ENCODE assay signal across 1 cellular context in the genomic region with DNA sequence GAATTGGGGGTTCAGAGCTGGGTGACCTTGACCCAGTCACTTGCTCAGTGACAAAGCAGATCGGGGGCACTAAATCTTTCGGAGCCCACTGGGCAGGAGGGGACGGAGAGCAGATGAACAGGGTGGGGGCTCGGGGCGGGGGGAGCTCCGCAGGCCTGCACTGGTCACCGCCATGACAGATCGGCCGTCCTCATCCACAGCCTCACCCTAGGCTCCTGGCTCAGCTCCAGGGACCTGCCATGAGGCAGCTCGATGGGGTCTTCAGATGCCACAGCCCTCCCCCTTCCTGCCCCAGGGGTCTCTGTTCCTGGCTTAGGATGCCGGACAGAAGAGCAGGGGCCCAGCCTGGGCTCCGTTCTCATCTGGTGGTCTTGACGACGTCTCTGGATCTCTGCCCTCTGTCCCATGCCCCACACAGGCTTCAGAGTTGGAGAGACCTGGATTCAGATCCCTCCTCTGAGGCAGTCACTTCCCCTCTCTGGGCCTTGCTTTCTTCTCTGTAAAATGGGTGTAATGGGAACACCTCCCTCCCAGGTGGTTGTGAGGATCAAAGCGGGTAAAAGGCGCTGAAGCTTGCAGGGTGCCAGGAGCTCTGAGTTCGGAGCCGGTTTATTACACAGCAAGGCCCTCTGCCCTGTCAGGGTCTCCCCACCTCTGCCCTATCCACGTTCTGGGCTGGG.
TF ChIP-seq lines count a peak whose summit lies in the region.

No MANE protein-coding gene starts in this region.

TF ChIP-seq in IMR-90, 13 proteins besides CTCF, POLR2A, EP300 and RAD21 (continued from another document):
- TF ChIP-seq SMC3 (IDR thresholded peaks at IDR 0.05; ENCODE audit: low read depth, low read length) = no peak
- TF ChIP-seq MAFK (IDR thresholded peaks at IDR 0.05; ENCODE audit: low read depth, low read length) = no peak
- no peak for TF ChIP-seq MXI1 (IDR thresholded peaks at IDR 0.05; ENCODE audit: borderline replicate concordance, low read depth, low read length)
- no peak for TF ChIP-seq MAZ (IDR thresholded peaks at IDR 0.05; ENCODE audit: borderline replicate concordance, low read depth, low read length)
- no peak for TF ChIP-seq NFE2L2 (IDR thresholded peaks at IDR 0.05; ENCODE audit: low read depth, low read length)
